11 cellular contexts compared by ENCODE assay signal in genomic region chr11:3613998-3614741, GRCh38. TPM values are rescaled to one million over a fixed set of nuclear protein-coding genes. Genes with fewer than 3 reads are reported as not detected.
DNase-seq lines count a peak whose midpoint lies in the region; ATAC-seq and TF ChIP-seq lines count a peak whose summit lies in the region.
"Had no signal": no experiment of that assay in that cellular context is flagged by ENCODE, and none has a peak within 500 bp of the region (broad histone marks: within the 10 kb centered on the region; RNA-seq: fewer than 3 reads in every experiment).

No MANE protein-coding gene starts in this region.

- no peak for TF ChIP-seq CTCF in left ventricle myocardium inferior (IDR thresholded peaks at IDR 0.05; ENCODE audit: borderline replicate concordance)
- no peak for TF ChIP-seq CTCF in mucosa of descending colon (IDR thresholded peaks at IDR 0.05)
- no peak for TF ChIP-seq CTCF in uterus (IDR thresholded peaks at IDR 0.05)
- no peak for TF ChIP-seq CTCF in dorsolateral prefrontal cortex (IDR thresholded peaks at IDR 0.05 in 54 of 56, conservative IDR thresholded peaks at IDR 0.05 in 2 of 56; ENCODE audit: low read depth in 1 of 56, partially characterized antibody in 56 of 56)

- H3K9me3 ChIP-seq in left ventricle myocardium inferior (replicated peaks) (peaks cover 8% of the 10 kb centered on the region), mucosa of descending colon (no peaks in the 10 kb centered on the region), uterus (no peaks in the 10 kb centered on the region)

- intact Hi-C loops in left ventricle myocardium inferior (cut with micrococcal nuclease) (no loop called here), mucosa of descending colon (cut with DNase I, micrococcal nuclease) (no loop called here), uterus (cut with DNase I; ENCODE audit: low total_unique reads) (no loop called here), dorsolateral prefrontal cortex (cut with DNase I) (no loop called here)

- H3K4me1 ChIP-seq in left ventricle myocardium inferior (peaks cover 12% of the 10 kb centered on the region), mucosa of descending colon (ENCODE audit: low read depth) (no peaks in the 10 kb centered on the region), uterus (no peaks in the 10 kb centered on the region)

- peak; percentile 34 to 52 for DNase-seq in AML-193 (lab: John Stamatoyannopoulos, UW)
- peak; percentile 73 for DNase-seq in OCI-M1 (lab: John Stamatoyannopoulos, UW)
- DNase-seq in left ventricle myocardium inferior: no peak
- DNase-seq in mucosa of descending colon: no peak
- no peak for DNase-seq in uterus
- DNase-seq in retina: no peak
- DNase-seq in dorsolateral prefrontal cortex: no peak
- DNase-seq: NCI-H2227 treated with DMSO at 0.1 percent for 48 hours had no signal

- H3K27me3 ChIP-seq in left ventricle myocardium inferior (ENCODE audit: low read depth): no peaks in the 10 kb centered on the region
- no peaks in the 10 kb centered on the region for H3K27me3 ChIP-seq in uterus
- H3K27me3 ChIP-seq in dorsolateral prefrontal cortex: peaks cover 0 to 6% (median 0%) of the 10 kb centered on the region in 45 donors

- no peak for TF ChIP-seq POLR2A in uterus (IDR thresholded peaks at IDR 0.05)

- H3K36me3 ChIP-seq in left ventricle myocardium inferior (no peaks in the 10 kb centered on the region), mucosa of descending colon (ENCODE audit: low read depth) (no peaks in the 10 kb centered on the region), uterus (no peaks in the 10 kb centered on the region)

- ATAC-seq in GM21447 (IDR thresholded peaks at IDR 0.05; ENCODE audit: unreplicated experiment) (peak; percentile 34), mucosa of descending colon (no peak)

- peak overlapping the region; percentile 33 for H3K27ac ChIP-seq in left ventricle myocardium inferior (replicated peaks)
- H3K27ac ChIP-seq in uterus: no peak overlapping the region
- no peak overlapping the region for H3K27ac ChIP-seq in dorsolateral prefrontal cortex

- H3K4me3 ChIP-seq in left ventricle myocardium inferior (no peak overlapping the region), mucosa of descending colon (no peak overlapping the region), uterus (no peak overlapping the region), dorsolateral prefrontal cortex (no peak overlapping the region)

RNA-seq across cellular contexts. Expression of gene ART5, which starts 27.6 kb away (rescaled TPM):
- total RNA-seq in left ventricle myocardium inferior (1.4 TPM), mucosa of descending colon (not detected), uterus (1 to 10 TPM in 2 of 4 donors, under 1 TPM in 1, not detected in 1; 0.69 to 2.4 (median 1.7) TPM), dorsolateral prefrontal cortex (1 to 10 TPM in 5 of 120 experiments, under 1 TPM in 13, not detected in 102; 0.31 to 1.5 (median 0.90) TPM)
- total RNA-seq: renal cortical epithelial cell had no signal

RNA-seq across cellular contexts. Expression of gene ART1, which starts 30.8 kb away (rescaled TPM):
- total RNA-seq in left ventricle myocardium inferior (0.58 TPM), mucosa of descending colon (1 to 10 TPM in 1 of 3 donors, not detected in 2; 1.8 TPM), uterus (not detected), dorsolateral prefrontal cortex (1 to 10 TPM in 7 of 120 experiments, under 1 TPM in 19, not detected in 94; 0.33 to 2.9 (median 0.70) TPM)
- total RNA-seq: kidney epithelial cell, renal cortical epithelial cell had no signal

RNA-seq across cellular contexts. Expression of gene CHRNA10, which starts 57.0 kb away (rescaled TPM):
- total RNA-seq in left ventricle myocardium inferior (1.0 TPM), mucosa of descending colon (1 to 10 TPM; 1.1 to 1.5 (median 1.4) TPM), uterus (1 to 10 TPM in 1 of 4 donors, under 1 TPM in 1, not detected in 2; 0.76 to 2.2 TPM), dorsolateral prefrontal cortex (1 to 10 TPM in 103 of 120 experiments, under 1 TPM in 16, not detected in 1; 0.32 to 4.8 (median 1.6) TPM)

Comparison
In these comparisons a context has a peak if more than half of its experiments do, and no peak if none do; other contexts are left out.
1. DNase-seq: peak in AML-193 (2 of 2) and OCI-M1 (single experiment); none in left ventricle myocardium inferior (single experiment), mucosa of descending colon (0 of 3), uterus (0 of 2), retina (single experiment) and dorsolateral prefrontal cortex (0 of 10).